In genomic region chr4:113566015-113566795, GRCh38 we compare ENCODE assay signal across 16 cellular contexts.
DNase-seq lines count a peak whose midpoint lies in the region; TF ChIP-seq lines count a peak whose summit lies in the region.
"Had no signal": no experiment of that assay in that cellular context is flagged by ENCODE, and none has a peak within 500 bp of the region (broad histone marks: within the 10 kb centered on the region; RNA-seq: fewer than 3 reads in every experiment).

No MANE protein-coding gene starts in this region.

- H3K36me3 ChIP-seq in OCI-LY1 (ENCODE audit: insufficient read depth, low read length), result peaks cover 20% of the 10 kb centered on the region
- H3K36me3 ChIP-seq in mesenchymal stem cell (ENCODE audit: control insufficient read depth in 1 of 2, insufficient read depth in 2 of 2, low read depth in 1 of 2, low read length in 2 of 2), result peaks cover 0 to 42% of the 10 kb centered on the region in 2 experiments
- no peaks in the 10 kb centered on the region for H3K36me3 ChIP-seq in smooth muscle cell (ENCODE audit: low read depth)
- H3K36me3 ChIP-seq in brain microvascular endothelial cell (replicated peaks), result no peaks in the 10 kb centered on the region
- H3K36me3 ChIP-seq: breast epithelium, esophagus muscularis mucosa had no signal

- peaks cover 20% of the 10 kb centered on the region for H3K79me2 ChIP-seq in OCI-LY1 (ENCODE audit: insufficient read depth, low read length)
- H3K79me2 ChIP-seq in smooth muscle cell (ENCODE audit: low read depth), result peaks cover 5% of the 10 kb centered on the region

- H3K4ac ChIP-seq in mesenchymal stem cell (ENCODE audit: low read depth in 1 of 2, low read length in 2 of 2), result peak overlapping the region in 1 of 2 experiments; percentile 28

- H3K4me2 ChIP-seq in OCI-LY1 (ENCODE audit: low read length) (peak overlapping the region; percentile 28), mesenchymal stem cell (ENCODE audit: low read length, poor library complexity, severe bottlenecking) (no peak overlapping the region), smooth muscle cell (no peak overlapping the region)

- H3K23ac ChIP-seq in mesenchymal stem cell (ENCODE audit: low read length in 2 of 2), result no peak overlapping the region

- H2AK5ac ChIP-seq in mesenchymal stem cell (ENCODE audit: low read length, severe bottlenecking), result peak overlapping the region; percentile 57

- H3K9me3 ChIP-seq in OCI-LY1 (ENCODE audit: low read length) (no peaks in the 10 kb centered on the region), mesenchymal stem cell (ENCODE audit: control insufficient read depth, low read length) (no peaks in the 10 kb centered on the region), smooth muscle cell (replicated peaks; ENCODE audit: low read depth) (no peaks in the 10 kb centered on the region)
- H3K9me3 ChIP-seq: breast epithelium, esophagus muscularis mucosa had no signal

- DNase-seq in SIG-M5 treated with dmso at 0.1 percent for 504 hours (lab: John Stamatoyannopoulos, UW; ENCODE audit: unreplicated experiment) (peak; percentile 13), SIG-M5 (lab: John Stamatoyannopoulos, UW) (no peak), GM13976 (ENCODE audit: low spot score) (peak; percentile 21), mesenchymal stem cell (no peak), smooth muscle cell (lab: John Stamatoyannopoulos, UW; ENCODE audit: unreplicated experiment) (no peak), brain microvascular endothelial cell (no peak)
- DNase-seq in NK-92 treated with Interleukin-12 subunit alpha and Interleukin-12 subunit beta, amount 100 ng/mL, for 24 hours (lab: John Stamatoyannopoulos, UW), result no peak
- DNase-seq: activated CD4-positive, alpha-beta T cell treated with anti-CD3 and anti-CD28 coated beads, Interleukin-2, amount 50 U/mL, for 1 hour; activated gamma-delta T cell; dorsolateral prefrontal cortex; glutamatergic neuron; MM.1S had no signal

- no peak overlapping the region for H4K91ac ChIP-seq in mesenchymal stem cell (ENCODE audit: low read length)

- H3K4me3 ChIP-seq in OCI-LY1 (ENCODE audit: low read depth, low read length, poor library complexity, severe bottlenecking) (no peak overlapping the region), mesenchymal stem cell (ENCODE audit: insufficient read depth in 1 of 2, low read depth in 1 of 2, low read length in 2 of 2) (no peak overlapping the region), smooth muscle cell (no peak overlapping the region), brain microvascular endothelial cell (ENCODE audit: low read depth, low read length) (no peak overlapping the region)
- H3K4me3 ChIP-seq: breast epithelium, dorsolateral prefrontal cortex, esophagus muscularis mucosa had no signal

- H2BK15ac ChIP-seq in mesenchymal stem cell (ENCODE audit: low read depth, poor library complexity, severe bottlenecking), result no peak overlapping the region

- in situ Hi-C loops in GM13976 (cut with MboI; ENCODE audit: low sequenced_read_pairs, unreplicated experiment) (no loop called here), brain microvascular endothelial cell (cut with HindIII; ENCODE audit: low pct_ligation_motif_present, low sequenced_read_pairs) (no loop called here)

- peaks cover 3% of the 10 kb centered on the region; the same call in 1 of the 2 replicates for H3F3A ChIP-seq in OCI-LY1 (ENCODE audit: insufficient read depth, low read length)
- no peaks in the 10 kb centered on the region for H3F3A ChIP-seq in smooth muscle cell (ENCODE audit: low read depth)

- H3K4me1 ChIP-seq in OCI-LY1 (ENCODE audit: insufficient read depth, low read length, severe bottlenecking), result peaks cover 93% of the 10 kb centered on the region
- H3K4me1 ChIP-seq in mesenchymal stem cell (ENCODE audit: control insufficient read depth, insufficient read depth, low read depth, low read length), result peaks cover 3% of the 10 kb centered on the region
- peaks cover 7% of the 10 kb centered on the region for H3K4me1 ChIP-seq in smooth muscle cell (ENCODE audit: low read depth)
- H3K4me1 ChIP-seq: breast epithelium had no signal

- no peak for TF ChIP-seq CTCF in GM13976 (IDR thresholded peaks at IDR 0.05; ENCODE audit: borderline replicate concordance, control extremely low read depth, extremely low read depth, insufficient read depth, missing control alignments)
- TF ChIP-seq CTCF in OCI-LY1 (IDR thresholded peaks at IDR 0.05; ENCODE audit: low read length), result no peak
- no peak for TF ChIP-seq CTCF in smooth muscle cell (IDR thresholded peaks at IDR 0.05; ENCODE audit: borderline replicate concordance, insufficient read depth, poor library complexity, severe bottlenecking)
- no peak for TF ChIP-seq CTCF in brain microvascular endothelial cell (IDR thresholded peaks at IDR 0.05; ENCODE audit: low read depth, low read length, missing control alignments)

- no peaks in the 10 kb centered on the region for H4K20me1 ChIP-seq in OCI-LY1 (ENCODE audit: insufficient read depth, low read length)
- H4K20me1 ChIP-seq in smooth muscle cell (ENCODE audit: low read depth), result no peaks in the 10 kb centered on the region

- peaks cover 11% of the 10 kb centered on the region for H3K79me1 ChIP-seq in mesenchymal stem cell (replicated peaks; ENCODE audit: low read length, poor library complexity, severe bottlenecking)

- no peak overlapping the region for H2BK5ac ChIP-seq in mesenchymal stem cell (ENCODE audit: low read depth, low read length, poor library complexity, severe bottlenecking)

- peak overlapping the region; percentile 40 to 49 for H3K18ac ChIP-seq in mesenchymal stem cell (ENCODE audit: low read depth in 1 of 2, low read length in 2 of 2)

- H3K27ac ChIP-seq in OCI-LY1 (ENCODE audit: low read depth, low read length, poor library complexity, severe bottlenecking) (peak overlapping the region; percentile 97), mesenchymal stem cell (ENCODE audit: low read length, poor library complexity, severe bottlenecking) (no peak overlapping the region), smooth muscle cell (ENCODE audit: low read depth) (no peak overlapping the region), brain microvascular endothelial cell (no peak overlapping the region)
- H3K27ac ChIP-seq: 22Rv1, breast epithelium, dorsolateral prefrontal cortex, esophagus muscularis mucosa had no signal

- no peak overlapping the region for H2AFZ ChIP-seq in OCI-LY1 (ENCODE audit: low read length)
- no peak overlapping the region for H2AFZ ChIP-seq in mesenchymal stem cell (ENCODE audit: low read depth, low read length)
- no peak overlapping the region for H2AFZ ChIP-seq in smooth muscle cell (ENCODE audit: low read depth)

- H2BK12ac ChIP-seq in mesenchymal stem cell (ENCODE audit: low read length in 2 of 2), result peak overlapping the region in 1 of 2 experiments; percentile 61

- 97% methylated on average over 2 of the region's 3 CpGs for WGBS in mesenchymal stem cell
- WGBS in smooth muscle cell (ENCODE audit: low lambda C conversion rate), result 92% methylated on average over 3 of the region's 3 CpGs

- no peaks in the 10 kb centered on the region for H3K9me2 ChIP-seq in OCI-LY1 (ENCODE audit: low read depth, low read length)

- no peak overlapping the region for H3K14ac ChIP-seq in mesenchymal stem cell (ENCODE audit: low read length in 2 of 2)

- no peak overlapping the region for H4K8ac ChIP-seq in mesenchymal stem cell (ENCODE audit: low read length)

- H3K27me3 ChIP-seq in OCI-LY1 (ENCODE audit: insufficient read depth, low read length) (no peaks in the 10 kb centered on the region), mesenchymal stem cell (ENCODE audit: control insufficient read depth in 1 of 2, insufficient read depth in 1 of 2, low read length in 2 of 2) (no peaks in the 10 kb centered on the region), smooth muscle cell (ENCODE audit: low read depth) (no peaks in the 10 kb centered on the region), brain microvascular endothelial cell (replicated peaks) (peaks cover 2% of the 10 kb centered on the region)
- H3K27me3 ChIP-seq: breast epithelium, dorsolateral prefrontal cortex, esophagus muscularis mucosa had no signal

- H2BK120ac ChIP-seq in mesenchymal stem cell (ENCODE audit: low read depth, low read length), result no peak overlapping the region

- H3K9ac ChIP-seq in OCI-LY1 (ENCODE audit: low read length) (peak overlapping the region; percentile 66), mesenchymal stem cell (ENCODE audit: low read length) (no peak overlapping the region), smooth muscle cell (ENCODE audit: low read depth) (no peak overlapping the region)

Comparison
In these comparisons a context has a peak if more than half of its experiments do, and no peak if none do; other contexts are left out.
1. DNase-seq: peak in SIG-M5 treated with dmso at 0.1 percent for 504 hours (single experiment) and GM13976 (single experiment); none in SIG-M5 (single experiment), mesenchymal stem cell (single experiment), NK-92 treated with Interleukin-12 subunit alpha and Interleukin-12 subunit beta, amount 100 ng/mL, for 24 hours (single experiment), smooth muscle cell (single experiment) and brain microvascular endothelial cell (single experiment).